27 cellular contexts compared by ENCODE assay signal in genomic region chr20:38412877-38413577, GRCh38. TPM values are rescaled to one million over a fixed set of nuclear protein-coding genes. Genes with fewer than 3 reads are reported as not detected.
DNase-seq lines count a peak whose midpoint lies in the region; ATAC-seq and TF ChIP-seq lines count a peak whose summit lies in the region.
"Had no signal": no experiment of that assay in that cellular context is flagged by ENCODE, and none has a peak within 500 bp of the region (broad histone marks: within the 10 kb centered on the region; RNA-seq: fewer than 3 reads in every experiment).

No MANE protein-coding gene starts in this region.

- H3K36me3 Mint-ChIP-seq in T-helper 2 cell treated with Interferon-gamma antibody and Interleukin-4, amounts not matched to agents 5 μg/mL and 100 μg/mL, for 36 hours (ENCODE audit: low read depth) = peaks cover 28% of the 10 kb centered on the region

- no peak for TF ChIP-seq CTCF in AG10803 (conservative IDR thresholded peaks at IDR 0.05; ENCODE audit: low read length)
- TF ChIP-seq CTCF in RWPE1 (conservative IDR thresholded peaks at IDR 0.05; ENCODE audit: low read depth) = no peak
- no peak for TF ChIP-seq CTCF in fibroblast of mammary gland (conservative IDR thresholded peaks at IDR 0.05; ENCODE audit: control insufficient read depth, insufficient read depth, low read depth, low read length)

- H3K27ac ChIP-seq in RWPE1 = 0 out of 2 replicates have a peak overlapping the region, but pooled peaks have one; percentile 1
- H3K27ac ChIP-seq: A549, heart right ventricle, HL-60, sigmoid colon, vagina had no signal

- intact Hi-C loops in sciatic nerve (cut with DNase I) = loop anchor here (10.0 kb wide), 2 partner anchors 188 to 348 kb away; no protein-coding TSS in a partner anchor

- DNase-seq in AG10803 (ENCODE audit: low read depth) (peak; percentile 60), RWPE1 (ENCODE audit: low spot score) (no peak), fibroblast of mammary gland (ENCODE audit: low read depth) (peak; percentile 74), sciatic nerve (ENCODE audit: low spot score) (peak; percentile 21)
- DNase-seq in T-helper 2 cell treated with Interferon-gamma antibody and Interleukin-4, amounts not matched to agents 5 μg/mL and 100 μg/mL, for 36 hours (ENCODE audit: low spot score) = no peak
- DNase-seq in stimulated activated CD4-positive, alpha-beta T cell treated with anti-CD3 and anti-CD28 coated beads, Interleukin-4, amount 100 ng/mL, for 1 hour = no peak
- DNase-seq: activated CD4-positive, alpha-beta T cell treated with anti-CD3 and anti-CD28 coated beads for 36 hours; activated naive CD4-positive, alpha-beta T cell treated with Interleukin-2 at 50 U/mL for 16 hours; activated T-cell treated with anti-CD3 and anti-CD28 coated beads, Interleukin-2, amount 50 U/mL, for 4 hours; DMS153; heart right ventricle; left cardiac atrium; NCI-H1417; NCI-H2081; NCI-H345; NCI-H748 treated with DMSO at 0.1 percent for 48 hours; posterior cingulate gyrus; sigmoid colon; stimulated activated naive CD4-positive, alpha-beta T cell; T-helper 17 cell had no signal

- no peaks in the 10 kb centered on the region for H3K4me1 Mint-ChIP-seq in T-helper 2 cell treated with Interferon-gamma antibody and Interleukin-4, amounts not matched to agents 5 μg/mL and 100 μg/mL, for 36 hours (ENCODE audit: low read depth)
- H3K4me1 Mint-ChIP-seq: activated CD4-positive, alpha-beta T cell treated with anti-CD3 and anti-CD28 coated beads for 36 hours; brain; memory B cell; T-helper 17 cell had no signal

- CTCF ChIA-PET in RWPE1 (lab: Yijun Ruan, JAX) = interaction anchor here (0.7 to 2.7 kb wide), 2 partner anchors 75 to 401 kb away, joined by 4 to 12 read pairs; no protein-coding TSS in a partner anchor

- no peaks in the 10 kb centered on the region for H3K27me3 Mint-ChIP-seq in T-helper 2 cell treated with Interferon-gamma antibody and Interleukin-4, amounts not matched to agents 5 μg/mL and 100 μg/mL, for 36 hours (ENCODE audit: low read depth)
- H3K27me3 Mint-ChIP-seq: activated CD4-positive, alpha-beta T cell treated with anti-CD3 and anti-CD28 coated beads for 36 hours; brain; memory B cell; T-helper 17 cell had no signal

- no peak overlapping the region for H3K27ac Mint-ChIP-seq in T-helper 2 cell treated with Interferon-gamma antibody and Interleukin-4, amounts not matched to agents 5 μg/mL and 100 μg/mL, for 36 hours
- H3K27ac Mint-ChIP-seq: activated CD4-positive, alpha-beta T cell treated with anti-CD3 and anti-CD28 coated beads for 36 hours; brain; memory B cell; T-helper 17 cell had no signal

- no peaks in the 10 kb centered on the region for H3K9me3 Mint-ChIP-seq in T-helper 2 cell treated with Interferon-gamma antibody and Interleukin-4, amounts not matched to agents 5 μg/mL and 100 μg/mL, for 36 hours
- H3K9me3 Mint-ChIP-seq: activated T-cell treated with anti-CD3 and anti-CD28 coated beads, Interleukin-2, amount 50 U/mL, for 4 hours had no signal

- peak; percentile 66 for ATAC-seq in sciatic nerve
- no peak for ATAC-seq in GM18861 (IDR thresholded peaks at IDR 0.05; ENCODE audit: unreplicated experiment)
- ATAC-seq in GM21447 (IDR thresholded peaks at IDR 0.05; ENCODE audit: unreplicated experiment) = no peak
- ATAC-seq: A549; activated CD4-positive, alpha-beta T cell treated with anti-CD3 and anti-CD28 coated beads for 36 hours; activated T-cell treated with anti-CD3 and anti-CD28 coated beads, Interleukin-2, amount 50 U/mL, for 4 hours; T-helper 17 cell had no signal

- no peak overlapping the region for H3K4me3 Mint-ChIP-seq in T-helper 2 cell treated with Interferon-gamma antibody and Interleukin-4, amounts not matched to agents 5 μg/mL and 100 μg/mL, for 36 hours
- H3K4me3 Mint-ChIP-seq: activated CD4-positive, alpha-beta T cell treated with anti-CD3 and anti-CD28 coated beads for 36 hours; activated T-cell treated with anti-CD3 and anti-CD28 coated beads, Interleukin-2, amount 50 U/mL, for 4 hours; brain; memory B cell; T-helper 17 cell had no signal

- POLR2A ChIA-PET in RWPE1 (lab: Yijun Ruan, JAX; ENCODE audit: low non-redundant PET) = no interaction called here

- no peak overlapping the region for H3K4me3 ChIP-seq in AG10803 (ENCODE audit: low read length)
- H3K4me3 ChIP-seq in fibroblast of mammary gland (ENCODE audit: control insufficient read depth, low read depth, low read length) = no peak overlapping the region
- H3K4me3 ChIP-seq: A549, heart right ventricle, sigmoid colon, vagina had no signal

RNA-seq across cellular contexts. Expression of gene SNHG17, which starts 22.1 kb away (rescaled TPM):
- 30.8 TPM for total RNA-seq in sciatic nerve

RNA-seq across cellular contexts. Expression of gene RALGAPB, which starts 59.6 kb away (rescaled TPM):
- total RNA-seq in sciatic nerve = 40.9 TPM

Comparison
In these comparisons a context has a peak if more than half of its experiments do, and no peak if none do; other contexts are left out.
1. DNase-seq: peak in AG10803 (single experiment), fibroblast of mammary gland (single experiment) and sciatic nerve (single experiment); none in RWPE1 (single experiment), T-helper 2 cell treated with Interferon-gamma antibody and Interleukin-4, amounts not matched to agents 5 μg/mL and 100 μg/mL, for 36 hours (single experiment) and stimulated activated CD4-positive, alpha-beta T cell treated with anti-CD3 and anti-CD28 coated beads, Interleukin-4, amount 100 ng/mL, for 1 hour (single experiment).